In genomic region chr2:205684871-205685313, GRCh38 we compare ENCODE assay signal across 9 cellular contexts. TPM values are rescaled to one million over a fixed set of nuclear protein-coding genes. Genes with fewer than 3 reads are reported as not detected.
A peak's percentile ranks its signal among the peaks of the same experiment; 100 is the strongest.
DNase-seq lines count a peak whose midpoint lies in the region; ATAC-seq and TF ChIP-seq lines count a peak whose summit lies in the region.
"Had no signal": no experiment of that assay in that cellular context is flagged by ENCODE, and none has a peak within 500 bp of the region (broad histone marks: within the 10 kb centered on the region; RNA-seq: fewer than 3 reads in every experiment).

No MANE protein-coding gene starts in this region.

- TF ChIP-seq EP300 in stomach (IDR thresholded peaks at IDR 0.05), result no peak

- intact Hi-C loops in stomach (cut with DNase I; ENCODE audit: low total_unique reads), result no loop called here

- WGBS in stomach, 5 donors, result 12 to 22% (median 13%) methylated on average over 21 to 35 of the region's 35 CpGs

- H3K27me3 ChIP-seq in stomach, result peaks cover 0 to 47% (median 29%) of the 10 kb centered on the region in 3 donors

- H3K4me3 ChIP-seq in stomach, result peak overlapping the region; percentile 65 to 76 (median 70)

- peak overlapping the region; percentile 40 to 93 (median 88) for H3K27ac ChIP-seq in stomach
- H3K27ac ChIP-seq: C4-2B had no signal

- DNase-seq in NCI-H2227 (lab: John Stamatoyannopoulos, UW; ENCODE audit: unreplicated experiment) (peak; percentile 34), NCI-H2227 treated with DMSO at 0.1 percent for 48 hours (lab: John Stamatoyannopoulos, UW) (no peak), amniotic epithelial cell (ENCODE audit: low read depth) (peak; percentile 63), kidney tubule cell (ENCODE audit: low spot score) (peak; percentile 35), stomach (no peak), NCI-H1105 (lab: John Stamatoyannopoulos, UW) (no peak), GM19238 (ENCODE audit: insufficient read length, low spot score) (no peak)

- H3K4me1 ChIP-seq in stomach, result peaks cover 14 to 95% (median 70%) of the 10 kb centered on the region in 4 donors

- no peaks in the 10 kb centered on the region for H3K9me3 ChIP-seq in stomach

- no peak for TF ChIP-seq POLR2A in stomach (IDR thresholded peaks at IDR 0.05)

- ATAC-seq in HG02759 (IDR thresholded peaks at IDR 0.05; ENCODE audit: unreplicated experiment), result no peak

- no peaks in the 10 kb centered on the region for H3K36me3 ChIP-seq in stomach

- no peak for TF ChIP-seq CTCF in stomach (IDR thresholded peaks at IDR 0.05)

RNA-seq across cellular contexts. Expression of gene NRP2, which starts 2.6 kb away (rescaled TPM):
- total RNA-seq in stomach, result 100 to 1,000 TPM in 2 of 5 donors, 10 to 100 TPM in 3; 21.0 to 166 (median 56.9) TPM
- polyA plus RNA-seq in stomach, result 10 to 100 TPM in 1 of 3 donors, 1 to 10 TPM in 1, under 1 TPM in 1; 0.92 to 13.2 (median 2.9) TPM

Comparison
In these comparisons a context has a peak if more than half of its experiments do, and no peak if none do; other contexts are left out.
1. DNase-seq: peak in NCI-H2227 (single experiment), amniotic epithelial cell (single experiment) and kidney tubule cell (single experiment); none in NCI-H2227 treated with DMSO at 0.1 percent for 48 hours (single experiment), stomach (single experiment), NCI-H1105 (single experiment) and GM19238 (single experiment).